ENCODE assay signal across 1 cellular context in genomic region chr16:88597856-88598491, GRCh38.
A peak's percentile ranks its signal among the peaks of the same experiment; 100 is the strongest.
TF ChIP-seq lines count a peak whose summit lies in the region.

No MANE protein-coding gene starts in this region.

TF ChIP-seq in HepG2, 621 proteins besides CTCF, POLR2A, EP300 and RAD21 (continued from another document and continues in another):
- TF ChIP-seq ZNF383 (CRISPR knock-in tag; IDR thresholded peaks at IDR 0.05; ENCODE audit: borderline replicate concordance): no peak
- TF ChIP-seq FOXA1 (IDR thresholded peaks at IDR 0.05): no peak
- peak; percentile 96 for TF ChIP-seq FOXA1 (CRISPR knock-in tag; IDR thresholded peaks at IDR 0.05)
- no peak for TF ChIP-seq ZFYVE20 (CRISPR knock-in tag; IDR thresholded peaks at IDR 0.05; ENCODE audit: borderline replicate concordance, low read depth)
- no peak for TF ChIP-seq RBAK (CRISPR knock-in tag; IDR thresholded peaks at IDR 0.05)
- TF ChIP-seq CEBPB (IDR thresholded peaks at IDR 0.05; ENCODE audit: borderline replicate concordance, low read depth, low read length): peak; percentile 68; the same call in 1 of the 2 replicates
- 0 out of 2 replicates have a peak, but pooled peaks have one; percentile 21 for TF ChIP-seq ZNF629 (CRISPR knock-in tag; conservative IDR thresholded peaks at IDR 0.05)
- peak; percentile 83 for TF ChIP-seq SPEN (CRISPR knock-in tag; IDR thresholded peaks at IDR 0.05; ENCODE audit: low read depth)
- no peak for TF ChIP-seq ZEB1 (IDR thresholded peaks at IDR 0.05; ENCODE audit: insufficient replicate concordance, low read depth)
- TF ChIP-seq ZBTB4 (CRISPR knock-in tag; IDR thresholded peaks at IDR 0.05; ENCODE audit: borderline replicate concordance): peak; percentile 90; the same call in 1 of the 2 replicates
- TF ChIP-seq, protein P1, sequence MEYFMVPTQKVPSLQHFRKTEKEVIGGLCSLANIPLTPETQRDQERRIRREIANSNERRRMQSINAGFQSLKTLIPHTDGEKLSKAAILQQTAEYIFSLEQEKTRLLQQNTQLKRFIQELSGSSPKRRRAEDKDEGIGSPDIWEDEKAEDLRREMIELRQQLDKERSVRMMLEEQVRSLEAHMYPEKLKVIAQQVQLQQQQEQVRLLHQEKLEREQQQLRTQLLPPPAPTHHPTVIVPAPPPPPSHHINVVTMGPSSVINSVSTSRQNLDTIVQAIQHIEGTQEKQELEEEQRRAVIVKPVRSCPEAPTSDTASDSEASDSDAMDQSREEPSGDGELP (IDR thresholded peaks at IDR 0.05; ENCODE audit: borderline replicate concordance, low read depth): peak; percentile 89
- no peak for TF ChIP-seq SOX6 (IDR thresholded peaks at IDR 0.05)
- TF ChIP-seq SOX6 (CRISPR knock-in tag; IDR thresholded peaks at IDR 0.05): peak; percentile 45; the same call in 1 of the 2 replicates
- TF ChIP-seq TARDBP (CRISPR knock-in tag; IDR thresholded peaks at IDR 0.05): peak; percentile 58; the same call in 1 of the 2 replicates
- TF ChIP-seq ISL2 (CRISPR knock-in tag; IDR thresholded peaks at IDR 0.05): peak; percentile 53; the same call in 1 of the 2 replicates
- TF ChIP-seq ZBTB7B (CRISPR knock-in tag; IDR thresholded peaks at IDR 0.05): peak; percentile 80; the same call in 1 of the 2 replicates
- no peak for TF ChIP-seq ZNF101 (CRISPR knock-in tag; IDR thresholded peaks at IDR 0.05; ENCODE audit: borderline replicate concordance, low read depth)
- peak; percentile 45; the same call in 1 of the 2 replicates for TF ChIP-seq FOXJ3 (CRISPR knock-in tag; IDR thresholded peaks at IDR 0.05; ENCODE audit: borderline replicate concordance)
- TF ChIP-seq, protein P2, sequence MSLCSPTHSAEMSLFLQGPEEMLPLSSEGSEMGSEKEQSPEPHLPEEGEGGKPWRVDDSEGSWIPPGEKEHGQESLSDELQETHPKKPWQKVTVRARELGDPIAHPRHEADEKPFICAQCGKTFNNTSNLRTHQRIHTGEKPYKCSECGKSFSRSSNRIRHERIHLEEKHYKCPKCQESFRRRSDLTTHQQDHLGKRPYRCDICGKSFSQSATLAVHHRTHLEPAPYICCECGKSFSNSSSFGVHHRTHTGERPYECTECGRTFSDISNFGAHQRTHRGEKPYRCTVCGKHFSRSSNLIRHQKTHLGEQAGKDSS (CRISPR knock-in tag; IDR thresholded peaks at IDR 0.05; ENCODE audit: borderline replicate concordance, low read depth): peak; percentile 80; the same call in 1 of the 2 replicates
- TF ChIP-seq MXI1 (IDR thresholded peaks at IDR 0.05; ENCODE audit: borderline replicate concordance, low read depth, low read length): peak; percentile 53; the same call in 1 of the 3 replicates
- peak; percentile 23; the same call in 1 of the 2 replicates for TF ChIP-seq SRF (IDR thresholded peaks at IDR 0.05; ENCODE audit: low read depth, low read length)
- TF ChIP-seq DNMT1 (CRISPR knock-in tag; IDR thresholded peaks at IDR 0.05): no peak
- peak; percentile 82 for TF ChIP-seq HOXA3 (CRISPR knock-in tag; IDR thresholded peaks at IDR 0.05)
- TF ChIP-seq, protein P3, sequence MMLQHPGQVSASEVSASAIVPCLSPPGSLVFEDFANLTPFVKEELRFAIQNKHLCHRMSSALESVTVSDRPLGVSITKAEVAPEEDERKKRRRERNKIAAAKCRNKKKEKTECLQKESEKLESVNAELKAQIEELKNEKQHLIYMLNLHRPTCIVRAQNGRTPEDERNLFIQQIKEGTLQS (CRISPR knock-in tag; IDR thresholded peaks at IDR 0.05): no peak
- TF ChIP-seq, protein P4, sequence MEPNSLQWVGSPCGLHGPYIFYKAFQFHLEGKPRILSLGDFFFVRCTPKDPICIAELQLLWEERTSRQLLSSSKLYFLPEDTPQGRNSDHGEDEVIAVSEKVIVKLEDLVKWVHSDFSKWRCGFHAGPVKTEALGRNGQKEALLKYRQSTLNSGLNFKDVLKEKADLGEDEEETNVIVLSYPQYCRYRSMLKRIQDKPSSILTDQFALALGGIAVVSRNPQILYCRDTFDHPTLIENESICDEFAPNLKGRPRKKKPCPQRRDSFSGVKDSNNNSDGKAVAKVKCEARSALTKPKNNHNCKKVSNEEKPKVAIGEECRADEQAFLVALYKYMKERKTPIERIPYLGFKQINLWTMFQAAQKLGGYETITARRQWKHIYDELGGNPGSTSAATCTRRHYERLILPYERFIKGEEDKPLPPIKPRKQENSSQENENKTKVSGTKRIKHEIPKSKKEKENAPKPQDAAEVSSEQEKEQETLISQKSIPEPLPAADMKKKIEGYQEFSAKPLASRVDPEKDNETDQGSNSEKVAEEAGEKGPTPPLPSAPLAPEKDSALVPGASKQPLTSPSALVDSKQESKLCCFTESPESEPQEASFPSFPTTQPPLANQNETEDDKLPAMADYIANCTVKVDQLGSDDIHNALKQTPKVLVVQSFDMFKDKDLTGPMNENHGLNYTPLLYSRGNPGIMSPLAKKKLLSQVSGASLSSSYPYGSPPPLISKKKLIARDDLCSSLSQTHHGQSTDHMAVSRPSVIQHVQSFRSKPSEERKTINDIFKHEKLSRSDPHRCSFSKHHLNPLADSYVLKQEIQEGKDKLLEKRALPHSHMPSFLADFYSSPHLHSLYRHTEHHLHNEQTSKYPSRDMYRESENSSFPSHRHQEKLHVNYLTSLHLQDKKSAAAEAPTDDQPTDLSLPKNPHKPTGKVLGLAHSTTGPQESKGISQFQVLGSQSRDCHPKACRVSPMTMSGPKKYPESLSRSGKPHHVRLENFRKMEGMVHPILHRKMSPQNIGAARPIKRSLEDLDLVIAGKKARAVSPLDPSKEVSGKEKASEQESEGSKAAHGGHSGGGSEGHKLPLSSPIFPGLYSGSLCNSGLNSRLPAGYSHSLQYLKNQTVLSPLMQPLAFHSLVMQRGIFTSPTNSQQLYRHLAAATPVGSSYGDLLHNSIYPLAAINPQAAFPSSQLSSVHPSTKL (CRISPR knock-in tag; IDR thresholded peaks at IDR 0.05): peak; percentile 41; the same call in 1 of the 2 replicates
- TF ChIP-seq ZC3H13 (CRISPR knock-in tag; IDR thresholded peaks at IDR 0.05): no peak
- 0 out of 2 replicates have a peak, but pooled peaks have one; percentile 52 for TF ChIP-seq ZNF749 (CRISPR knock-in tag; IDR thresholded peaks at IDR 0.05; ENCODE audit: borderline replicate concordance)
- TF ChIP-seq, protein P5, sequence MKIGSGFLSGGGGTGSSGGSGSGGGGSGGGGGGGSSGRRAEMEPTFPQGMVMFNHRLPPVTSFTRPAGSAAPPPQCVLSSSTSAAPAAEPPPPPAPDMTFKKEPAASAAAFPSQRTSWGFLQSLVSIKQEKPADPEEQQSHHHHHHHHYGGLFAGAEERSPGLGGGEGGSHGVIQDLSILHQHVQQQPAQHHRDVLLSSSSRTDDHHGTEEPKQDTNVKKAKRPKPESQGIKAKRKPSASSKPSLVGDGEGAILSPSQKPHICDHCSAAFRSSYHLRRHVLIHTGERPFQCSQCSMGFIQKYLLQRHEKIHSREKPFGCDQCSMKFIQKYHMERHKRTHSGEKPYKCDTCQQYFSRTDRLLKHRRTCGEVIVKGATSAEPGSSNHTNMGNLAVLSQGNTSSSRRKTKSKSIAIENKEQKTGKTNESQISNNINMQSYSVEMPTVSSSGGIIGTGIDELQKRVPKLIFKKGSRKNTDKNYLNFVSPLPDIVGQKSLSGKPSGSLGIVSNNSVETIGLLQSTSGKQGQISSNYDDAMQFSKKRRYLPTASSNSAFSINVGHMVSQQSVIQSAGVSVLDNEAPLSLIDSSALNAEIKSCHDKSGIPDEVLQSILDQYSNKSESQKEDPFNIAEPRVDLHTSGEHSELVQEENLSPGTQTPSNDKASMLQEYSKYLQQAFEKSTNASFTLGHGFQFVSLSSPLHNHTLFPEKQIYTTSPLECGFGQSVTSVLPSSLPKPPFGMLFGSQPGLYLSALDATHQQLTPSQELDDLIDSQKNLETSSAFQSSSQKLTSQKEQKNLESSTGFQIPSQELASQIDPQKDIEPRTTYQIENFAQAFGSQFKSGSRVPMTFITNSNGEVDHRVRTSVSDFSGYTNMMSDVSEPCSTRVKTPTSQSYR (CRISPR knock-in tag; IDR thresholded peaks at IDR 0.05; ENCODE audit: borderline replicate concordance): peak; percentile 89
- no peak; the same call in 1 of the 2 replicates for TF ChIP-seq KDM6A (CRISPR knock-in tag; IDR thresholded peaks at IDR 0.05; ENCODE audit: low read depth)
- no peak for TF ChIP-seq PRDM4 (CRISPR knock-in tag; IDR thresholded peaks at IDR 0.05; ENCODE audit: borderline replicate concordance)
- peak; percentile 42; the same call in 1 of the 2 replicates for TF ChIP-seq SAFB2 (CRISPR knock-in tag; IDR thresholded peaks at IDR 0.05; ENCODE audit: borderline replicate concordance, low read depth)
- TF ChIP-seq ERF (CRISPR knock-in tag; IDR thresholded peaks at IDR 0.05): peak; percentile 65; the same call in 1 of the 2 replicates
- no peak for TF ChIP-seq ZNF530 (CRISPR knock-in tag; IDR thresholded peaks at IDR 0.05; ENCODE audit: low read depth)
- TF ChIP-seq, protein P6, sequence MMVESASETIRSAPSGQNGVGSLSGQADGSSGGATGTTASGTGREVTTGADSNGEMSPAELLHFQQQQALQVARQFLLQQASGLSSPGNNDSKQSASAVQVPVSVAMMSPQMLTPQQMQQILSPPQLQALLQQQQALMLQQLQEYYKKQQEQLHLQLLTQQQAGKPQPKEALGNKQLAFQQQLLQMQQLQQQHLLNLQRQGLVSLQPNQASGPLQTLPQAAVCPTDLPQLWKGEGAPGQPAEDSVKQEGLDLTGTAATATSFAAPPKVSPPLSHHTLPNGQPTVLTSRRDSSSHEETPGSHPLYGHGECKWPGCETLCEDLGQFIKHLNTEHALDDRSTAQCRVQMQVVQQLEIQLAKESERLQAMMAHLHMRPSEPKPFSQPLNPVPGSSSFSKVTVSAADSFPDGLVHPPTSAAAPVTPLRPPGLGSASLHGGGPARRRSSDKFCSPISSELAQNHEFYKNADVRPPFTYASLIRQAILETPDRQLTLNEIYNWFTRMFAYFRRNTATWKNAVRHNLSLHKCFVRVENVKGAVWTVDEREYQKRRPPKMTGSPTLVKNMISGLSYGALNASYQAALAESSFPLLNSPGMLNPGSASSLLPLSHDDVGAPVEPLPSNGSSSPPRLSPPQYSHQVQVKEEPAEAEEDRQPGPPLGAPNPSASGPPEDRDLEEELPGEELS (CRISPR knock-in tag; IDR thresholded peaks at IDR 0.05): peak; percentile 62; the same call in 1 of the 2 replicates
- no peak for TF ChIP-seq BATF2 (CRISPR knock-in tag; IDR thresholded peaks at IDR 0.05)
- TF ChIP-seq AFF4 (CRISPR knock-in tag; IDR thresholded peaks at IDR 0.05): no peak
